ENCODE assay signal across 1 cellular context in the genomic region with DNA sequence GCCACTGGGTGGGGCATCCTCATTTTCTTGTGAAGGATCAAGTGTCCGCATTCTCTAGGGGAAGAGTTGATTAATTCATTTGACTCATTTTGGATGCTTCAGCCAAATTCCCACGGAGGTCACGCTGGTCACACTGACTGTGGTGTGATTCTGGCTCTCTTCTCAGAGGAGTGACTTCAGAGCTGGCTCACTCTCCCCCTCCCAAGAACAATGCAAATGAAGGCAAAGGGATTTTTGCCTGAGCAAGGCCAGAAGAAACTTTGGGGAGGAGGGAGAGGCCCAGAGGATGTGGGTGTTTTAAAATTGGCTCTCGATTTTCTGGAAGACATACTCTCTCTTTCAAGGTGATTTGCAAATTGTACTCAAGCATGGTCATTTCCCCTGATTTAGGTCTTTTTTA.
A peak's percentile ranks its signal among the peaks of the same experiment; 100 is the strongest.
TF ChIP-seq lines count a peak whose summit lies in the region.

No MANE protein-coding gene starts in this region.

TF ChIP-seq in GM12878, 131 proteins besides CTCF, POLR2A, EP300 and RAD21 (continued from another document):
- peak; percentile 24; the same call in 1 of the 2 replicates for TF ChIP-seq MTA2 (IDR thresholded peaks at IDR 0.05; ENCODE audit: low read depth)
- peak; percentile 72 for TF ChIP-seq RUNX3 (IDR thresholded peaks at IDR 0.05; ENCODE audit: low read length)
- TF ChIP-seq POU2F2 (IDR thresholded peaks at IDR 0.05; ENCODE audit: borderline replicate concordance, low read depth, low read length) = peak; percentile 77; the same call in 2 of the 3 replicates
- 0 out of 2 replicates have a peak, but pooled peaks have one; percentile 21 for TF ChIP-seq PAX5 (IDR thresholded peaks at IDR 0.05; ENCODE audit: borderline replicate concordance, low read depth, low read length)
- TF ChIP-seq IKZF2 (IDR thresholded peaks at IDR 0.05) = 0 out of 4 replicates have a peak, but pooled peaks have one; percentile 22 to 31
- TF ChIP-seq, protein P1, sequence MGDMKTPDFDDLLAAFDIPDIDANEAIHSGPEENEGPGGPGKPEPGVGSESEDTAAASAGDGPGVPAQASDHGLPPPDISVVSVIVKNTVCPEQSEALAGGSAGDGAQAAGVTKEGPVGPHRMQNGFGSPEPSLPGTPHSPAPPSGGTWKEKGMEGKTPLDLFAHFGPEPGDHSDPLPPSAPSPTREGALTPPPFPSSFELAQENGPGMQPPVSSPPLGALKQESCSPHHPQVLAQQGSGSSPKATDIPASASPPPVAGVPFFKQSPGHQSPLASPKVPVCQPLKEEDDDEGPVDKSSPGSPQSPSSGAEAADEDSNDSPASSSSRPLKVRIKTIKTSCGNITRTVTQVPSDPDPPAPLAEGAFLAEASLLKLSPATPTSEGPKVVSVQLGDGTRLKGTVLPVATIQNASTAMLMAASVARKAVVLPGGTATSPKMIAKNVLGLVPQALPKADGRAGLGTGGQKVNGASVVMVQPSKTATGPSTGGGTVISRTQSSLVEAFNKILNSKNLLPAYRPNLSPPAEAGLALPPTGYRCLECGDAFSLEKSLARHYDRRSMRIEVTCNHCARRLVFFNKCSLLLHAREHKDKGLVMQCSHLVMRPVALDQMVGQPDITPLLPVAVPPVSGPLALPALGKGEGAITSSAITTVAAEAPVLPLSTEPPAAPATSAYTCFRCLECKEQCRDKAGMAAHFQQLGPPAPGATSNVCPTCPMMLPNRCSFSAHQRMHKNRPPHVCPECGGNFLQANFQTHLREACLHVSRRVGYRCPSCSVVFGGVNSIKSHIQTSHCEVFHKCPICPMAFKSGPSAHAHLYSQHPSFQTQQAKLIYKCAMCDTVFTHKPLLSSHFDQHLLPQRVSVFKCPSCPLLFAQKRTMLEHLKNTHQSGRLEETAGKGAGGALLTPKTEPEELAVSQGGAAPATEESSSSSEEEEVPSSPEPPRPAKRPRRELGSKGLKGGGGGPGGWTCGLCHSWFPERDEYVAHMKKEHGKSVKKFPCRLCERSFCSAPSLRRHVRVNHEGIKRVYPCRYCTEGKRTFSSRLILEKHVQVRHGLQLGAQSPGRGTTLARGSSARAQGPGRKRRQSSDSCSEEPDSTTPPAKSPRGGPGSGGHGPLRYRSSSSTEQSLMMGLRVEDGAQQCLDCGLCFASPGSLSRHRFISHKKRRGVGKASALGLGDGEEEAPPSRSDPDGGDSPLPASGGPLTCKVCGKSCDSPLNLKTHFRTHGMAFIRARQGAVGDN (IDR thresholded peaks at IDR 0.05) = no peak
